In the genomic region with DNA sequence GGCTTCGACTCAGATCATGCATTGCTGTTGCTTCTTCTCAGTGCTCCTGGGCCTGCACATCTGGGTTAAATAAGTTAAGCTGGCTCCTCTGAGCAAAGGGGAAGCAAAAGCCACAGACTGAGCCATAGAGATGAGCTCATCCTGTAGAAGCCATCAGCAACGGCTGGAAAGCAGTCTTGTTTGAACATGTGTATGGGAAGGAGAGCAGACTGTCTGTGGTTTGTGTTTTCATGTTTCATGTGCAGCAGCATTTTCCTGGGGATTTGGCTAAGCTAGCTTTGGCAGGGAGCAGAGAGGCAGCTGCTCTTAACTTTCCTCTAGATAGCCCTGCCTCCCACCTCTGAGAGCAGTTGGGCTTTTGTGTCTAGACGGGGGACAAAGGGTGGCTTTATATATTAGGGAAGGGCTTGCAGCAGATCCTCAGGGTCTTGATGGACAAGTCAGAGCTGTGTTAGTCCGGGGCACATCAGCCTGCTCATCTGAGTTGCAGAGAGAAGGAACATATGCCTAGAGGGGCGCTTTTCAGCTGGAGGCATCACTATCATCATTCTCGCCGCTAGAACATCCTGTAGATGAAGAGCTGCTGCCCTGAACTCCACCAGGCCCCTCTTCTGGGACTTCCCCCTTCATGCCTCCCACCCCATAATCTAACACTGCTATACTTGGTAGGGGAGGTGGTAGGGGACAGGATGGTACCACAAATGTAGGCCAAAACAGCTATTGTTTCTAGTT, we compare ENCODE assay signal across 7 cellular contexts. TPM values are rescaled to one million over a fixed set of nuclear protein-coding genes. Genes with fewer than 3 reads are reported as not detected.
DNase-seq lines count a peak whose midpoint lies in the region; ATAC-seq, FAIRE-seq and TF ChIP-seq lines count a peak whose summit lies in the region.

No MANE protein-coding gene starts in this region.

- ATAC-seq in GM21576 (IDR thresholded peaks at IDR 0.05; ENCODE audit: unreplicated experiment) (peak; percentile 86), left ventricle myocardium superior (peak; percentile 87)
- peak; percentile 92 for ATAC-seq in activated T-helper 17 cell treated with anti-CD3 and anti-CD28 coated beads, Interleukin-2, amount 50 U/mL, for 72 hours (replicated peaks)

- no peak overlapping the region for H2AFZ ChIP-seq in Loucy (ENCODE audit: low read length)

- no peaks in the 10 kb centered on the region for H3K9me2 ChIP-seq in Loucy (replicated peaks; ENCODE audit: low read depth, low read length)

- no peaks in the 10 kb centered on the region for H3K9me3 ChIP-seq in Loucy (ENCODE audit: insufficient read depth, low read depth, low read length)
- no peaks in the 10 kb centered on the region for H3K9me3 ChIP-seq in spleen

- H3K36me3 ChIP-seq in Loucy (ENCODE audit: insufficient read depth, low read length) (peaks cover 8% of the 10 kb centered on the region), spleen (peaks cover 0 to 34% (median 8%) of the 10 kb centered on the region in 6 donors)

- no peaks in the 10 kb centered on the region for H3K9me3 Mint-ChIP-seq in activated T-helper 17 cell treated with anti-CD3 and anti-CD28 coated beads, Interleukin-2, amount 50 U/mL, for 72 hours

- H3K9ac ChIP-seq in Loucy (ENCODE audit: low read depth, low read length, poor library complexity, severe bottlenecking): peak overlapping the region; percentile 89

- peaks cover 37% of the 10 kb centered on the region for H3K4me1 Mint-ChIP-seq in activated T-helper 17 cell treated with anti-CD3 and anti-CD28 coated beads, Interleukin-2, amount 50 U/mL, for 72 hours

- peak overlapping the region; percentile 82 for H3K4me3 Mint-ChIP-seq in activated T-helper 17 cell treated with anti-CD3 and anti-CD28 coated beads, Interleukin-2, amount 50 U/mL, for 72 hours

- H3K27ac ChIP-seq in spleen: peak overlapping the region; percentile 20 to 85 (median 80)

- no peaks in the 10 kb centered on the region for H4K20me1 ChIP-seq in Loucy (ENCODE audit: insufficient read depth, low read length, poor library complexity, severe bottlenecking)

- peak; percentile 63 for FAIRE-seq in GM12892 (lab: Jason Lieb, UNC)

- H3K27me3 Mint-ChIP-seq in activated T-helper 17 cell treated with anti-CD3 and anti-CD28 coated beads, Interleukin-2, amount 50 U/mL, for 72 hours: no peaks in the 10 kb centered on the region

- peaks cover 43% of the 10 kb centered on the region for H3K79me2 ChIP-seq in Loucy (ENCODE audit: insufficient read depth, low read length)

- no peaks in the 10 kb centered on the region for H3K27me3 ChIP-seq in Loucy (ENCODE audit: insufficient read depth, low read length, poor library complexity, severe bottlenecking)
- H3K27me3 ChIP-seq in spleen (replicated peaks in 1 of 7): no peaks in the 10 kb centered on the region

- TF ChIP-seq POLR2A in GM12892 (IDR thresholded peaks at IDR 0.05; ENCODE audit: low read depth, low read length) (no peak), spleen (IDR thresholded peaks at IDR 0.05) (no peak)

- no peak for TF ChIP-seq CTCF in Loucy (conservative IDR thresholded peaks at IDR 0.05; ENCODE audit: low read length)
- no peak for TF ChIP-seq CTCF in spleen (IDR thresholded peaks at IDR 0.05 in 8 of 11, conservative IDR thresholded peaks at IDR 0.05 in 3 of 11)

- H3K4me1 ChIP-seq in Loucy (ENCODE audit: insufficient read depth, low read length, poor library complexity, severe bottlenecking) (peaks cover 35% of the 10 kb centered on the region), spleen (peaks cover 17 to 55% (median 24%) of the 10 kb centered on the region in 6 donors)

- H3K36me3 Mint-ChIP-seq in activated T-helper 17 cell treated with anti-CD3 and anti-CD28 coated beads, Interleukin-2, amount 50 U/mL, for 72 hours (ENCODE audit: low read depth): peaks cover 57% of the 10 kb centered on the region

- peak overlapping the region; percentile 93 for H3K27ac Mint-ChIP-seq in activated T-helper 17 cell treated with anti-CD3 and anti-CD28 coated beads, Interleukin-2, amount 50 U/mL, for 72 hours

- DNase-seq in GM12892 (ENCODE audit: insufficient read length) (no peak), left ventricle myocardium superior (peak; percentile 47), spleen (no peak)
- DNase-seq in stimulated activated CD4-positive, alpha-beta T cell treated with anti-CD3 and anti-CD28 coated beads, Interleukin-4, amount 100 ng/mL, for 1 hour: no peak

- peak overlapping the region; percentile 90 for H3K4me2 ChIP-seq in Loucy (ENCODE audit: low read depth, low read length, poor library complexity, severe bottlenecking)

- H3K4me3 ChIP-seq in Loucy (ENCODE audit: low read length, poor library complexity, severe bottlenecking): peak overlapping the region; percentile 69
- peak overlapping the region in 1 of 8 donors; percentile 32 for H3K4me3 ChIP-seq in spleen

- peaks cover 23% of the 10 kb centered on the region; the same call in 1 of the 2 replicates for H3F3A ChIP-seq in Loucy (ENCODE audit: low read depth)

- intact Hi-C loops in left ventricle myocardium superior (cut with micrococcal nuclease) (loop anchor here (10.0 kb wide), 1 partner anchor 116 kb away; no protein-coding TSS in a partner anchor), spleen (cut with DNase I; ENCODE audit: low total_unique reads) (no loop called here)

- whole genome bisulfite sequencing in spleen, 5 donors: 18 to 36% (median 27%) methylated on average over 6 to 7 of the region's 7 CpGs

RNA-seq across cellular contexts. Expression of a gene that starts 14.9 kb away (rescaled TPM):
- 41.4 TPM for polyA plus RNA-seq in GM12892 (2012; ENCODE audit: missing spikeins)
- total RNA-seq in activated T-helper 17 cell treated with anti-CD3 and anti-CD28 coated beads, Interleukin-2, amount 50 U/mL, for 72 hours: 10 to 100 TPM; 28.1 to 47.5 TPM
- 11.1 TPM for total RNA-seq in left ventricle myocardium superior
- 10 to 100 TPM; 17.4 to 30.8 (median 21.1) TPM for total RNA-seq in spleen
- polyA plus RNA-seq in spleen: 10 to 100 TPM; 23.9 to 35.2 (median 30.4) TPM

RNA-seq across cellular contexts. Expression of a gene that starts 35.9 kb away (rescaled TPM):
- polyA plus RNA-seq in GM12892 (2012; ENCODE audit: missing spikeins): 4.3 TPM
- 10 to 100 TPM; 11.1 to 12.0 TPM for total RNA-seq in activated T-helper 17 cell treated with anti-CD3 and anti-CD28 coated beads, Interleukin-2, amount 50 U/mL, for 72 hours
- total RNA-seq in left ventricle myocardium superior (7.8 TPM), spleen (10 to 100 TPM; 15.4 to 23.5 (median 18.5) TPM)
- 1 to 10 TPM; 2.6 to 7.3 (median 3.0) TPM for polyA plus RNA-seq in spleen

RNA-seq across cellular contexts. Expression of a gene that starts 36.7 kb away (rescaled TPM):
- 4.3 TPM for polyA plus RNA-seq in GM12892 (2012; ENCODE audit: missing spikeins)
- total RNA-seq in activated T-helper 17 cell treated with anti-CD3 and anti-CD28 coated beads, Interleukin-2, amount 50 U/mL, for 72 hours: 10 to 100 TPM; 10.0 to 16.2 TPM
- total RNA-seq in left ventricle myocardium superior (45.4 TPM), spleen (100 to 1,000 TPM in 1 of 7 donors, 10 to 100 TPM in 6; 41.2 to 102 (median 53.0) TPM)
- 10 to 100 TPM; 12.8 to 25.0 (median 22.4) TPM for polyA plus RNA-seq in spleen

RNA-seq across cellular contexts. Expression of a gene that starts 49.9 kb away (rescaled TPM):
- 30.1 TPM for polyA plus RNA-seq in GM12892 (2012; ENCODE audit: missing spikeins)
- total RNA-seq in activated T-helper 17 cell treated with anti-CD3 and anti-CD28 coated beads, Interleukin-2, amount 50 U/mL, for 72 hours: 10 to 100 TPM; 34.6 to 47.1 TPM
- total RNA-seq in left ventricle myocardium superior (29.1 TPM), spleen (10 to 100 TPM; 26.1 to 48.1 (median 32.0) TPM)
- polyA plus RNA-seq in spleen: 10 to 100 TPM; 20.5 to 31.6 (median 23.3) TPM

RNA-seq across cellular contexts. Expression of a gene that starts 50.1 kb away (rescaled TPM):
- 74.4 TPM for polyA plus RNA-seq in GM12892 (2012; ENCODE audit: missing spikeins)
- 100 to 1,000 TPM in 1 of 2 donors, 10 to 100 TPM in 1; 92.5 to 142 TPM for total RNA-seq in activated T-helper 17 cell treated with anti-CD3 and anti-CD28 coated beads, Interleukin-2, amount 50 U/mL, for 72 hours
- total RNA-seq in left ventricle myocardium superior: 68.6 TPM
- total RNA-seq in spleen: 100 to 1,000 TPM; 103 to 130 (median 117) TPM
- 10 to 100 TPM; 30.9 to 35.3 (median 32.0) TPM for polyA plus RNA-seq in spleen
